ENCODE assay signal across 7 cellular contexts in the genomic region with DNA sequence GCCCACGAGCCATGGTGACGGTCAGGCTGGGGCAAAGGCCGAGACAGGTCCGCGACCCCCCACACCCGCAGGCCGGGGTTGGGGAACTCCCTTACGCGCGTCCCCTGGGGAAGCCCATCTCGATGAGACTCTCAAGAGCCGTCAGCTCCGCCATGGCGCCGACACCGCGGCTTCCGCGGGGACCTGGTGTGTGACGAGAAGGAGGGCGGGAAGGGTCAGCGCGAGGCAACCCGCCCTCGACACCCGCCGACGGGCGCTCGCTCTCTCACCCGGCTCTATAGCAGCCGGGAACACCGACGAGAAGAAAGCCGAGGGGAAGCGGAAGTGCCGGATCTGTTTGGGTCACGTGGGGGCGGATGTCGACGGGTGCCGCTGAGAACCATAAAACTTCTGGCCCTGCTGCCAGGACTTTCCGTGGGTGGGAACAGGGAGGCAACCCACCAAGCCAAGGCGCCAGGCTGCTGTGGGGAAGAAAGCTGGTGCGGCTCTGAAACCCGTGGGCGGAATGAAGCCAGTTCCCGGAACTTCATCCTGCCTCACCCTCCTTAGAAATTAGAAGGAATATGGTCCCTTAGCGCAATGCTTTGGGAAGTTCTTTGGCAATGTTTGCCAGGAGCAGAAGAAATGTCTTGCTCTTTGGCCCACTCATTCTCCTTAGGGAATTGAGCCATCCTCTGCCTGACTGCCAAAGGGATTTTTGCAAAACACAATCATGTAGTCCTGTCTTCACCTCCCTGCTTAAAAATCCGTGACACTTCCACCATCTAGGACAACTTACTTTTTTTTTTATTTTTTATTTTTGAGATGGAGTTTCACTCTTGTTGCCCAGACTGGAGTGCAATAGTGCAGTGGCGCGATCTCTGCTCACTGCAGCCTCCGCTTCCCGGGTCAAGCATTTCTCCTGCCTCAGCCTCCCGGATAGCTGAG.
A peak's percentile ranks its signal among the peaks of the same experiment; 100 is the strongest.
DNase-seq lines count a peak whose midpoint lies in the region; ATAC-seq and TF ChIP-seq lines count a peak whose summit lies in the region.

A gene with protein sequence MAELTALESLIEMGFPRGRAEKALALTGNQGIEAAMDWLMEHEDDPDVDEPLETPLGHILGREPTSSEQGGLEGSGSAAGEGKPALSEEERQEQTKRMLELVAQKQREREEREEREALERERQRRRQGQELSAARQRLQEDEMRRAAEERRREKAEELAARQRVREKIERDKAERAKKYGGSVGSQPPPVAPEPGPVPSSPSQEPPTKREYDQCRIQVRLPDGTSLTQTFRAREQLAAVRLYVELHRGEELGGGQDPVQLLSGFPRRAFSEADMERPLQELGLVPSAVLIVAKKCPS (minus strand): TSS at position 304 of the 927 bp plus-strand sequence. CDS start 150 bp downstream, at position 154.

- peak; percentile 61 to 81 for DNase-seq in NCI-H524 (lab: John Stamatoyannopoulos, UW)
- DNase-seq in activated CD4-positive, alpha-beta T cell treated with anti-CD3 and anti-CD28 coated beads for 4 hours, result peak; percentile 82 to 85
- peak; percentile 91 for DNase-seq in choroid plexus epithelial cell (ENCODE audit: low read depth)
- DNase-seq in stimulated activated CD4-positive, alpha-beta T cell treated with anti-CD3 and anti-CD28 coated beads, Interleukin-1b, Interleukin-23, amount 100 ng/mL, for 24 hours (ENCODE audit: low read depth in 4 of 4, low spot score in 1 of 4), result peak; percentile 69 to 81 (median 76)

- no peaks in the 10 kb centered on the region for H3K27me3 ChIP-seq in layer of hippocampus (ENCODE audit: control insufficient read depth, insufficient read depth, low read length)

- peak within 1 kb of the TSS; percentile 85 for H3K27ac ChIP-seq in layer of hippocampus (ENCODE audit: low read depth, low read length)

- H3K4me3 ChIP-seq in choroid plexus epithelial cell (ENCODE audit: low read depth, low read length), result peak within 1 kb of the TSS; percentile 96

- peak; percentile 70 for ATAC-seq in GM18502 (IDR thresholded peaks at IDR 0.05; ENCODE audit: poor library complexity, unreplicated experiment)
- ATAC-seq in HG03280 (IDR thresholded peaks at IDR 0.05; ENCODE audit: unreplicated experiment), result peak; percentile 73

- no peak for TF ChIP-seq CTCF in choroid plexus epithelial cell (conservative IDR thresholded peaks at IDR 0.05; ENCODE audit: low read depth, low read length)

Comparison
In these comparisons a context has a peak if more than half of its experiments do, and no peak if none do; other contexts are left out.
1. Peak in every context shown above with its lines: DNase-seq, ATAC-seq, H3K4me3 ChIP-seq and H3K27ac ChIP-seq.